8 cellular contexts compared by ENCODE assay signal in the genomic region with DNA sequence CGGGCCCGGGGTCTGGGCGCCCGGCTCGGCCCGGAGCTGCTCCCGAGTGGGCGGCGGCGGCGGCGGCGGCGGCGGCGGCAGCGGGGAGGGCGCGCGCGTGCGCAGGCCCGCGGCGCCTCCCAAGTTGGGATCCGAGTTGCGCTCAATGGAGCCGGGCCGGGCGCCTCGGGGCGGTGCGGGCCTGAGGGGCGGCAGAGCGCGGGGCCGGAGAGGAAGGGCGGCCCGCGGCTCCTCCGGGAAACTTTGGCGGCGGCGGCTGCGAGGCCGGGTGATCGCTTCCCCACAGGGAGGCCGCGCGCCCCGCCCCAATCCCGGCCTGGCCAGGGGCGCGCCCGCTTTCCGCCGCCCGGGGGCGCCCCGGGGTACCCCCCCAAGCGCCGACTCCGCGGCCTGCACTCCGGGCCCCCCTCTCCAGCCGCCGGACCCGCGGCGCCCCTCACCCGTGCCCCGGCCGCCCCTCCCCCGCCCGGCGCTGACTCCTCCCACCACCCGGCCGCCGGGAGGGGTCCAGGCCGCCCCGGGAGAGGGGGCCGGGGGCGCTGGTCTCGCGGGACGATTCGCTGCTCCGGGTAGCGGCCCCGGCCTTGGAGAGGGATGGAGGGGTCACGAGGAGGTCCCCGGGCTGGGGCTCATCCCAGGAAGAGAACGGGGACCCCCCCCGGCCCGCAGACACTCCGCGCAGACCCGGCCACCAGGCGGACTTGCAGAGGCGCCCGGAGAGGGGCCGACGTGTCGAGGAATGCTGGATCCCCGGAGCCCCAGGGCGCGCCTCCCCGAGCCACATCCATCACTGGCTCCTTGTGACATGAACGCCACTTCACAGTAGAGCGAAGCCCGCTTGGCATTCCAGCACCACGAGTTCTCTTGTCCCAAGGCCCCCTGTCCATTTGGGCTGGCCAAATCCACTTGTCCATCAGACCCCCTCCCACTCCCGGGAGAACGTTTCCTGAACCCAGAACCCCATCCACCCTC. TPM values are rescaled to one million over a fixed set of nuclear protein-coding genes. Genes with fewer than 3 reads are reported as not detected.
DNase-seq lines count a peak whose midpoint lies in the region; ATAC-seq and TF ChIP-seq lines count a peak whose summit lies in the region.

A gene with protein sequence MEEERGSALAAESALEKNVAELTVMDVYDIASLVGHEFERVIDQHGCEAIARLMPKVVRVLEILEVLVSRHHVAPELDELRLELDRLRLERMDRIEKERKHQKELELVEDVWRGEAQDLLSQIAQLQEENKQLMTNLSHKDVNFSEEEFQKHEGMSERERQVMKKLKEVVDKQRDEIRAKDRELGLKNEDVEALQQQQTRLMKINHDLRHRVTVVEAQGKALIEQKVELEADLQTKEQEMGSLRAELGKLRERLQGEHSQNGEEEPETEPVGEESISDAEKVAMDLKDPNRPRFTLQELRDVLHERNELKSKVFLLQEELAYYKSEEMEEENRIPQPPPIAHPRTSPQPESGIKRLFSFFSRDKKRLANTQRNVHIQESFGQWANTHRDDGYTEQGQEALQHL (minus strand): TSS at position 48 of the 972 bp plus-strand sequence. CDS start 237 bp downstream, outside the sequence.

- peaks cover 13% of the 10 kb centered on the region for H3K36me3 Mint-ChIP-seq in nephron progenitor cell (ENCODE audit: low read depth)

- peaks cover 40% of the 10 kb centered on the region for H3K4me1 Mint-ChIP-seq in nephron progenitor cell

- H3K36me3 ChIP-seq in Panc1 (ENCODE audit: control insufficient read depth, insufficient read depth, low read length) = no peaks in the 10 kb centered on the region; the same call in none of the 2 replicates
- H3K36me3 ChIP-seq in suprapubic skin = peaks cover 4% of the 10 kb centered on the region

- BruUV-seq in Panc1 (replicated peaks; lab: Mats Ljungman, UMichigan) = no TSS peak

- peak; percentile 60 for DNase-seq in EL
- no peak for DNase-seq in Panc1 (ENCODE audit: low read depth, low spot score)
- DNase-seq in activated gamma-delta T cell treated with anti-CD3 and anti-CD28 coated beads, Interleukin-2, amount 50 U/mL, for 16 hours (ENCODE audit: low read depth) = peak; percentile 9
- DNase-seq in foreskin melanocyte = peak; percentile 58
- DNase-seq in nephron progenitor cell = peak; percentile 76
- DNase-seq in suprapubic skin (ENCODE audit: low spot score in 2 of 2) = peak; percentile 79 to 85
- no peak for DNase-seq in NCI-H1436 (lab: John Stamatoyannopoulos, UW)

- WGBS in suprapubic skin = 2% methylated on average over 5 of the region's 114 CpGs

- TF ChIP-seq POLR2A in suprapubic skin (IDR thresholded peaks at IDR 0.05) = no peak

- peak within 1 kb of the TSS; percentile 88 for H3K4me3 Mint-ChIP-seq in nephron progenitor cell

- CTCF ChIA-PET in Panc1 (lab: Charles Lee) = no interaction called here

- peaks cover 18% of the 10 kb centered on the region for H3K4me1 ChIP-seq in Panc1 (ENCODE audit: control insufficient read depth, insufficient read depth, low read length)
- peaks cover 34% of the 10 kb centered on the region for H3K4me1 ChIP-seq in suprapubic skin

- intact Hi-C loops in Panc1 (cut with micrococcal nuclease; ENCODE audit: unreplicated experiment) = no loop called here

- H3K9me3 ChIP-seq in Panc1 (ENCODE audit: control insufficient read depth, insufficient read depth, low read depth, low read length) (no peaks in the 10 kb centered on the region), suprapubic skin (no peaks in the 10 kb centered on the region)

- in situ Hi-C loops in Panc1 (cut with HindIII; ENCODE audit: low pct_unique_long_range_greater_than_20kb, low sequenced_read_pairs) = no loop called here

- H3K27ac ChIP-seq in Panc1 (ENCODE audit: low read length) (peak within 1 kb of the TSS; percentile 84), suprapubic skin (peak within 1 kb of the TSS; percentile 88)

- no peak for TF ChIP-seq EP300 in suprapubic skin (IDR thresholded peaks at IDR 0.05)

- TF ChIP-seq CTCF in Panc1 (IDR thresholded peaks at IDR 0.05) (peak; percentile 80; the same call in 1 of the 2 replicates), nephron progenitor cell (IDR thresholded peaks at IDR 0.05) (no peak), suprapubic skin (IDR thresholded peaks at IDR 0.05) (peak; percentile 4 to 44)

- no peaks in the 10 kb centered on the region for H3K27me3 ChIP-seq in Panc1 (ENCODE audit: control insufficient read depth, insufficient read depth, low read length)
- no peaks in the 10 kb centered on the region for H3K27me3 ChIP-seq in suprapubic skin

- peaks cover 2% of the 10 kb centered on the region for H3K9me3 Mint-ChIP-seq in nephron progenitor cell

- H3K4me3 ChIP-seq in Panc1 (ENCODE audit: low read depth in 2 of 2, low read length in 2 of 2) = peak within 1 kb of the TSS; percentile 72
- H3K4me3 ChIP-seq in suprapubic skin = peak within 1 kb of the TSS; percentile 76

- H3K27me3 Mint-ChIP-seq in nephron progenitor cell (ENCODE audit: low read depth, poor library complexity) = peaks cover 4% of the 10 kb centered on the region

- ATAC-seq in HG02642 (IDR thresholded peaks at IDR 0.05; ENCODE audit: poor library complexity, unreplicated experiment) (peak; percentile 59), Panc1 (peak; percentile 85)

- POLR2A ChIA-PET in Panc1 (lab: Charles Lee) = no interaction called here

- H3K27ac Mint-ChIP-seq in nephron progenitor cell = peak within 1 kb of the TSS; percentile 89

RNA-seq across cellular contexts. Expression of the gene that starts here (rescaled TPM):
- total RNA-seq in Panc1 (2021; ENCODE audit: unreplicated experiment) = 16.2 TPM
- 26.0 TPM for polyA plus RNA-seq in Panc1 (2012; ENCODE audit: insufficient read length)
- 10 to 100 TPM; 16.4 to 36.2 (median 24.2) TPM for total RNA-seq in suprapubic skin

Comparison
In these comparisons a context has a peak if more than half of its experiments do, and no peak if none do; other contexts are left out.
1. DNase-seq: peak in EL (single experiment), activated gamma-delta T cell treated with anti-CD3 and anti-CD28 coated beads, Interleukin-2, amount 50 U/mL, for 16 hours (single experiment), foreskin melanocyte (single experiment), nephron progenitor cell (single experiment) and suprapubic skin (2 of 2); none in Panc1 (single experiment) and NCI-H1436 (single experiment).